In genomic region chr17:50868594-50868993, GRCh38 we compare ENCODE assay signal across 1 cellular context.
TF ChIP-seq lines count a peak whose summit lies in the region.

No MANE protein-coding gene starts in this region.

TF ChIP-seq in GM23338, 12 proteins besides CTCF, POLR2A, EP300 and RAD21 (continued from another document):
- TF ChIP-seq ETS1 (IDR thresholded peaks at IDR 0.05) (no peak), CREB1 (CRISPR knock-in tag; IDR thresholded peaks at IDR 0.05; ENCODE audit: low read depth) (no peak), ZNF331 (CRISPR knock-in tag; IDR thresholded peaks at IDR 0.05; ENCODE audit: low read depth) (no peak)
